Comparison of ENCODE assay signal across 8 cellular contexts in the genomic region with DNA sequence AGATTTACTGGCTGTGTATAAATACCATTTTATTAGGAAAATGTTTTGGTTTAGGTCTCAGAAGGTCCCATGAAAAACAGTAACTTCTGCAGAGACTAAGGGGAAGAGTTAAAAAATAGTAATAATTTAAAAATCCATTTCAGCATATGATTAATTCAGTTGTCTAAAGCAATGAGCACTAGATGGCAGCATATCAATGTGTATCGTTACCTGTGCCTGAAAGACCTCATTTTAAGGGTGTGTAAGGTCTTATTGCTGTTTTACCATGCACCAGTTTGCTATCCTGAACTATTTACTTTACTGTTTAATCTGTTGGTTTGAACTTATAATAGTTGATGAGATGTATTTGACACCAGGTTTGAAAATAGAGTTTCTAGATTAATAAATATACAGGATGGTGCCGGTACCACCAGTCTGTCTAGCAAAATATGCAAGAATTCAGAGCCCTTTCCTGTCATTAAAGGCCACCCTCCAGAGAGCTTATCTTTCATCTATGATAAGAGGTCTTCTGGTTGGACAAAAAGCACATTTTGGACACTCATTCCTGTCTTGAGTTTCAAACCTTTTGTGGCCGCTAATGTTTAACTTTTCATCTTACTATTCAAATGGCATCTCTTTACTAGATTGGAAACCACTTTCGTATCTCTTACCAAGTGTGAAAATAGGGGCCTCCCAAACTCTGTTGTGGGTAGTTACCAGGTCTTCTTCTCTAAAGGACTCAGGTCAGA. TPM values are rescaled to one million over a fixed set of nuclear protein-coding genes. Genes with fewer than 3 reads are reported as not detected.
DNase-seq lines count a peak whose midpoint lies in the region; ATAC-seq and TF ChIP-seq lines count a peak whose summit lies in the region.

No MANE protein-coding gene starts in this region.

- TF ChIP-seq POLR2A in lower leg skin (IDR thresholded peaks at IDR 0.05) (no peak), testis (IDR thresholded peaks at IDR 0.05) (no peak)

- no peaks in the 10 kb centered on the region for H3K9me3 ChIP-seq in testis

- peak; percentile 43 for DNase-seq in Daoy (ENCODE audit: low read depth)
- DNase-seq in NCI-H774 (lab: John Stamatoyannopoulos, UW): peak; percentile 48
- DNase-seq in left lobe of liver (ENCODE audit: low spot score): no peak
- DNase-seq in lower leg skin (ENCODE audit: low spot score in 2 of 2): no peak
- no peak for DNase-seq in testis

- no peaks in the 10 kb centered on the region for H3K36me3 ChIP-seq in testis (ENCODE audit: low read depth, missing control alignments)

- H3K4me3 ChIP-seq in lower leg skin (ENCODE audit: low read depth, poor library complexity, severe bottlenecking) (no peak overlapping the region), testis (no peak overlapping the region)

- peak overlapping the region in 1 of 5 experiments; percentile 15 for H3K27ac Mint-ChIP-seq in brain

- TF ChIP-seq CTCF in brain (conservative IDR thresholded peaks at IDR 0.05) (peak; percentile 69 to 78), lower leg skin (IDR thresholded peaks at IDR 0.05) (no peak), testis (IDR thresholded peaks at IDR 0.05) (peak in 1 of 3 experiments; percentile 40)

- H3K9me3 Mint-ChIP-seq in brain: no peaks in the 10 kb centered on the region

- no peaks in the 10 kb centered on the region for H3K36me3 Mint-ChIP-seq in brain

- intact Hi-C loops in lower leg skin (cut with DNase I; ENCODE audit: low total_unique reads) (no loop called here), testis (cut with DNase I; ENCODE audit: low total_unique reads) (no loop called here)

- 58 to 65% methylated on average over 4 of the region's 4 CpGs for WGBS in lower leg skin, 2 donors
- 72 to 79% methylated on average over 4 of the region's 4 CpGs for WGBS in testis, 2 donors

- no peaks in the 10 kb centered on the region for H3K27me3 ChIP-seq in testis

- H3K4me3 Mint-ChIP-seq in brain: no peak overlapping the region

- no peaks in the 10 kb centered on the region for H3K4me1 ChIP-seq in testis

- H3K4me1 Mint-ChIP-seq in brain: no peaks in the 10 kb centered on the region

- ATAC-seq in GM19438 (IDR thresholded peaks at IDR 0.05; ENCODE audit: low read depth, unreplicated experiment) (peak; percentile 91), HG03378 (IDR thresholded peaks at IDR 0.05; ENCODE audit: unreplicated experiment) (peak; percentile 88), left lobe of liver (peak; percentile 91)

- no peak overlapping the region for H3K27ac ChIP-seq in testis

- H3K27me3 Mint-ChIP-seq in brain: peaks cover 3% of the 10 kb centered on the region

RNA-seq across cellular contexts. Expression of gene AHI1, which starts 8.9 kb away (rescaled TPM):
- total RNA-seq in Daoy (2014; rRNA removed; shearing (Covaris generic)): 7.8 and 8.2 TPM in 2 replicates
- polyA plus RNA-seq in brain (ENCODE audit: insufficient read depth, low read depth, low replicate concordance) (9.4 TPM), testis (ENCODE audit: insufficient read depth, low read depth, low replicate concordance) (33.9 TPM)
- total RNA-seq in left lobe of liver (10.2 TPM), lower leg skin (10 to 100 TPM in 3 of 4 donors, 1 to 10 TPM in 1; 9.2 to 16.5 (median 11.7) TPM), testis (10 to 100 TPM; 56.4 to 93.1 TPM)

Comparison
In these comparisons a context has a peak if more than half of its experiments do, and no peak if none do; other contexts are left out.
1. DNase-seq: peak in Daoy (single experiment) and NCI-H774 (single experiment); none in left lobe of liver (single experiment), lower leg skin (0 of 2) and testis (single experiment).
2. CTCF ChIP-seq: peak in brain (2 of 2); none in lower leg skin (0 of 3).
3. Peak in every context shown above with its lines, with median percentiles within 50 percentile points of each other: ATAC-seq.